In the genomic region with DNA sequence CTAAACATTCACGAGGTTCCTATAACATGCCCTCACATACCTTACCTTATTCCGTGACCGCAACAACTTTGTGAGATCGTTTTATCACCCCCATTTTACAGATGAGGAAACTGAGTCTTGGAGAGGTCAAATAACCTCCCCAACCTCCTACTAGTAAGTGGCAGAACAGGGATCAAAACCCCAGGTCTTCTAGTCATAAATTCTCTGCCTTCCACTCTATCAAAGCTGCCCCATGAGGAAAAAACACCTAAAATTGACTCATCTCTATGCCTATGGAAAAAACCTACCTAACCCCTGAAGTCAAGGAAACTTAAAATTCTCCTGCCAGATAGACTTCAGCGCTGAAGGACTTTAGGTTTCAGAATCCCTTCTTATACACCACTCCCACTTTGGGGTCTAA, we compare ENCODE assay signal across 2 cellular contexts.
A peak's percentile ranks its signal among the peaks of the same experiment; 100 is the strongest.
TF ChIP-seq lines count a peak whose summit lies in the region.

No MANE protein-coding gene starts in this region.

TF ChIP-seq in IMR-90, 13 proteins besides CTCF, POLR2A, EP300 and RAD21:
- no peak for TF ChIP-seq RCOR1 (IDR thresholded peaks at IDR 0.05; ENCODE audit: insufficient replicate concordance, low read length)
- TF ChIP-seq MXI1 (IDR thresholded peaks at IDR 0.05; ENCODE audit: borderline replicate concordance, low read depth, low read length) = no peak
- TF ChIP-seq MAZ (IDR thresholded peaks at IDR 0.05; ENCODE audit: borderline replicate concordance, low read depth, low read length) = no peak
- no peak for TF ChIP-seq SMC3 (IDR thresholded peaks at IDR 0.05; ENCODE audit: low read depth, low read length)
- TF ChIP-seq FOS (IDR thresholded peaks at IDR 0.05; ENCODE audit: low read depth, low read length) = no peak
- TF ChIP-seq CHD1 (IDR thresholded peaks at IDR 0.05; ENCODE audit: low read depth, low read length) = no peak
- no peak for TF ChIP-seq RFX5 (IDR thresholded peaks at IDR 0.05; ENCODE audit: low read depth, low read length)
- TF ChIP-seq MAFK (IDR thresholded peaks at IDR 0.05; ENCODE audit: low read depth, low read length) = no peak
- no peak for TF ChIP-seq CEBPB (IDR thresholded peaks at IDR 0.05; ENCODE audit: low read depth, low read length)
- no peak for TF ChIP-seq ELK1 (IDR thresholded peaks at IDR 0.05; ENCODE audit: borderline replicate concordance, low read depth, low read length)
- no peak for TF ChIP-seq NFE2L2 (IDR thresholded peaks at IDR 0.05; ENCODE audit: low read depth, low read length)
- TF ChIP-seq BHLHE40 (IDR thresholded peaks at IDR 0.05; ENCODE audit: low read depth, low read length) = no peak

TF ChIP-seq in HepG2, 621 proteins besides CTCF, POLR2A, EP300 and RAD21 (continues in another document):
- TF ChIP-seq CHD4 (IDR thresholded peaks at IDR 0.05; ENCODE audit: borderline replicate concordance, low read length) (0 out of 2 replicates have a peak, but pooled peaks have one; percentile 33), SMAD3 (CRISPR knock-in tag; IDR thresholded peaks at IDR 0.05) (no peak), HDAC1 (CRISPR knock-in tag; IDR thresholded peaks at IDR 0.05) (no peak), ETV6 (CRISPR knock-in tag; conservative IDR thresholded peaks at IDR 0.05) (no peak), ZSCAN20 (CRISPR knock-in tag; IDR thresholded peaks at IDR 0.05; ENCODE audit: borderline replicate concordance) (no peak), TEAD3 (CRISPR knock-in tag; optimal IDR thresholded peaks at IDR 0.05; ENCODE audit: borderline replicate concordance) (no peak), ZNF770 (CRISPR knock-in tag; IDR thresholded peaks at IDR 0.05) (no peak), EHMT2 (IDR thresholded peaks at IDR 0.05; ENCODE audit: borderline replicate concordance, low read depth, low read length) (no peak), RERE (CRISPR knock-in tag; IDR thresholded peaks at IDR 0.05; ENCODE audit: low read depth) (no peak), ZNF530 (CRISPR knock-in tag; IDR thresholded peaks at IDR 0.05; ENCODE audit: low read depth) (no peak), ZNF549 (CRISPR knock-in tag; IDR thresholded peaks at IDR 0.05) (no peak), ZKSCAN5 (CRISPR knock-in tag; IDR thresholded peaks at IDR 0.05) (no peak), GMEB2 (CRISPR knock-in tag; IDR thresholded peaks at IDR 0.05; ENCODE audit: low read depth) (no peak), TARDBP (CRISPR knock-in tag; IDR thresholded peaks at IDR 0.05) (no peak), MXD4 (CRISPR knock-in tag; IDR thresholded peaks at IDR 0.05) (no peak), NFKBIZ (CRISPR knock-in tag; IDR thresholded peaks at IDR 0.05) (no peak), CSRNP2 (CRISPR knock-in tag; conservative IDR thresholded peaks at IDR 0.05; ENCODE audit: low read depth) (no peak), ZSCAN30 (CRISPR knock-in tag; IDR thresholded peaks at IDR 0.05) (no peak), RFXANK (CRISPR knock-in tag; IDR thresholded peaks at IDR 0.05) (no peak), RBFOX2 (IDR thresholded peaks at IDR 0.05; ENCODE audit: low read depth, low read length) (0 out of 2 replicates have a peak, but pooled peaks have one; percentile 42), RAD51 (IDR thresholded peaks at IDR 0.05; ENCODE audit: borderline replicate concordance) (no peak), ARID5B (CRISPR knock-in tag; IDR thresholded peaks at IDR 0.05) (no peak), KLF11 (CRISPR knock-in tag; IDR thresholded peaks at IDR 0.05) (no peak), ZNF503 (CRISPR knock-in tag; IDR thresholded peaks at IDR 0.05) (no peak), TAF1 (CRISPR knock-in tag; IDR thresholded peaks at IDR 0.05) (no peak), TAF15 (IDR thresholded peaks at IDR 0.05; ENCODE audit: low read depth, low read length, poor library complexity, severe bottlenecking) (no peak), SNAPC2 (CRISPR knock-in tag; IDR thresholded peaks at IDR 0.05) (no peak), NFYB (CRISPR knock-in tag; IDR thresholded peaks at IDR 0.05) (no peak), REPIN1 (CRISPR knock-in tag; IDR thresholded peaks at IDR 0.05; ENCODE audit: borderline replicate concordance, low read depth) (no peak), NFRKB (IDR thresholded peaks at IDR 0.05) (no peak), KMT2A (CRISPR knock-in tag; IDR thresholded peaks at IDR 0.05) (no peak)
